In the genomic region with DNA sequence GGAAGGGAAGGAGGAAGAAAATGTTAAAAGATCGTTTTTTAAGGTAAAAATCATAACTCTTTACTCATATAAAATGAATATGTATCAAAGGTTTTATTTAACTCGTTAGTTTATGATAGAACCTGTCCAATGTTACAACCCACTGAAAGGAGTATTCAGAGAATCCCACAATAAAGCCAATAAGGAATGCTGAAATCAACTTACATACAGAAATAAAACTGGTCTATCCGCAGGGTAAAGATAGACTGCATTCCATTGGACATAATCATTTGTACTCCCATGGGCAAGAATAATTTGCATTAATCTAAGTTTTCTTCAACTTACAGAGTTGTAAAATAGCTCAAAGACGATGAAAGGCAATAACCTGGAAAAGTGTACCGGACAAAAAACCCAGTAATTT, we compare ENCODE assay signal across 14 cellular contexts. TPM values are rescaled to one million over a fixed set of nuclear protein-coding genes. Genes with fewer than 3 reads are reported as not detected.
DNase-seq lines count a peak whose midpoint lies in the region; ATAC-seq, FAIRE-seq and TF ChIP-seq lines count a peak whose summit lies in the region.
"Had no signal": no experiment of that assay in that cellular context is flagged by ENCODE, and none has a peak within 500 bp of the region (broad histone marks: within the 10 kb centered on the region; RNA-seq: fewer than 3 reads in every experiment).

No MANE protein-coding gene starts in this region.

- no peaks in the 10 kb centered on the region for H3K36me3 Mint-ChIP-seq in type B pancreatic cell

- peaks cover 6 to 38% (median 34%) of the 10 kb centered on the region in 9 donors for H3K4me1 ChIP-seq in heart right ventricle

- H3K9me3 ChIP-seq in heart right ventricle, result peaks cover 0 to 29% (median 3%) of the 10 kb centered on the region in 11 donors
- H3K9me3 ChIP-seq: testis had no signal

- peak overlapping the region; percentile 89 for H3K27ac Mint-ChIP-seq in type B pancreatic cell

- ATAC-seq in heart right ventricle, result no peak
- no peak for ATAC-seq in GM19324 (IDR thresholded peaks at IDR 0.05; ENCODE audit: low FRiP score, unreplicated experiment)

- TF ChIP-seq CTCF in heart right ventricle (IDR thresholded peaks at IDR 0.05) (no peak), VCaP (conservative IDR thresholded peaks at IDR 0.05) (no peak), fibroblast of the aortic adventitia (IDR thresholded peaks at IDR 0.05; ENCODE audit: insufficient read depth, low read length) (no peak), type B pancreatic cell (conservative IDR thresholded peaks at IDR 0.05) (no peak)

- peaks cover 20% of the 10 kb centered on the region for H3K4me1 Mint-ChIP-seq in type B pancreatic cell (ENCODE audit: unreplicated experiment)

- intact Hi-C loops in heart right ventricle (cut with DNase I), result loop anchor here (5.0 to 10.0 kb wide), 6 partner anchors 73 to 458 kb away; a partner anchor contains a TSS
- intact Hi-C loops in cardiac septum (cut with DNase I), result loop anchor here (5.0 kb wide), 2 partner anchors 103 to 343 kb away; a partner anchor contains a TSS

- H3K36me3 ChIP-seq in heart right ventricle, result peaks cover 0 to 14% (median 0%) of the 10 kb centered on the region in 9 donors

- DNase-seq in heart right ventricle, result no peak
- DNase-seq in cardiac septum (ENCODE audit: low spot score), result no peak
- DNase-seq in fibroblast of the aortic adventitia (ENCODE audit: low read depth), result peak; percentile 72
- DNase-seq in type B pancreatic cell (ENCODE audit: extremely low spot score, unreplicated experiment), result no peak
- no peak for DNase-seq in frontal cortex (ENCODE audit: low spot score in 2 of 2)
- DNase-seq in Kasumi-1 (lab: John Stamatoyannopoulos, UW), result no peak
- DNase-seq: NCI-H1436, RPMI8226 had no signal

- H3K9me3 Mint-ChIP-seq in type B pancreatic cell, result no peaks in the 10 kb centered on the region

- H3K4me3 ChIP-seq in heart right ventricle, result peak overlapping the region in 2 of 10 donors; percentile 16 to 30
- no peak overlapping the region for H3K4me3 ChIP-seq in fibroblast of the aortic adventitia (ENCODE audit: low read depth, low read length)

- no peak for FAIRE-seq in frontal cortex (lab: Jason Lieb, UNC)
- FAIRE-seq: GM12892 had no signal

- peaks cover 26% of the 10 kb centered on the region for H3K27me3 Mint-ChIP-seq in type B pancreatic cell

- WGBS in heart right ventricle, 2 donors, result 50 to 56% methylated on average over 5 of the region's 5 CpGs

- H3K27me3 ChIP-seq in heart right ventricle, result no peaks in the 10 kb centered on the region
- H3K27me3 ChIP-seq: testis had no signal

- H3K27ac ChIP-seq in heart right ventricle (peak overlapping the region; percentile 28 to 80 (median 70)), VCaP (peak overlapping the region; percentile 65)
- H3K27ac ChIP-seq: C4-2B, testis had no signal

- H3K4me3 Mint-ChIP-seq in type B pancreatic cell, result peak overlapping the region; percentile 72

RNA-seq across cellular contexts. Expression of a gene that starts 17.9 kb away (rescaled TPM):
- total RNA-seq in heart right ventricle (1 to 10 TPM in 8 of 10 donors, under 1 TPM in 2; 0.26 to 9.6 (median 2.0) TPM), cardiac septum (2.8 TPM), fibroblast of the aortic adventitia (ENCODE audit: low replicate concordance) (0.09 TPM in 1 of 2 replicates, not detected in the other), type B pancreatic cell (ENCODE audit: low replicate concordance) (1.1 and 3.2 TPM in 2 replicates), frontal cortex (4.5 TPM)
- polyA plus RNA-seq in heart right ventricle, result 1 to 10 TPM; 1.2 to 5.6 TPM
- total RNA-seq: mononuclear cell had no signal

RNA-seq across cellular contexts. Expression of a gene that starts 42.7 kb away (rescaled TPM):
- total RNA-seq in heart right ventricle (10 to 100 TPM; 40.3 to 81.2 (median 55.9) TPM), cardiac septum (51.9 TPM), fibroblast of the aortic adventitia (ENCODE audit: low replicate concordance) (2.9 and 7.0 TPM in 2 replicates), type B pancreatic cell (ENCODE audit: low replicate concordance) (0.40 and 0.46 TPM in 2 replicates), frontal cortex (6.1 TPM)
- polyA plus RNA-seq in heart right ventricle, result 10 to 100 TPM; 39.4 to 53.9 TPM
